In genomic region chr22:38461414-38462081, GRCh38 we compare ENCODE assay signal across 1 cellular context.
A peak's percentile ranks its signal among the peaks of the same experiment; 100 is the strongest.
TF ChIP-seq lines count a peak whose summit lies in the region.

No MANE protein-coding gene starts in this region.

TF ChIP-seq in WTC11, 78 proteins besides CTCF, POLR2A, EP300 and RAD21 (continued from another document):
- TF ChIP-seq ZNF425 (CRISPR knock-in tag; conservative IDR thresholded peaks at IDR 0.05) = no peak
- TF ChIP-seq, protein P1, sequence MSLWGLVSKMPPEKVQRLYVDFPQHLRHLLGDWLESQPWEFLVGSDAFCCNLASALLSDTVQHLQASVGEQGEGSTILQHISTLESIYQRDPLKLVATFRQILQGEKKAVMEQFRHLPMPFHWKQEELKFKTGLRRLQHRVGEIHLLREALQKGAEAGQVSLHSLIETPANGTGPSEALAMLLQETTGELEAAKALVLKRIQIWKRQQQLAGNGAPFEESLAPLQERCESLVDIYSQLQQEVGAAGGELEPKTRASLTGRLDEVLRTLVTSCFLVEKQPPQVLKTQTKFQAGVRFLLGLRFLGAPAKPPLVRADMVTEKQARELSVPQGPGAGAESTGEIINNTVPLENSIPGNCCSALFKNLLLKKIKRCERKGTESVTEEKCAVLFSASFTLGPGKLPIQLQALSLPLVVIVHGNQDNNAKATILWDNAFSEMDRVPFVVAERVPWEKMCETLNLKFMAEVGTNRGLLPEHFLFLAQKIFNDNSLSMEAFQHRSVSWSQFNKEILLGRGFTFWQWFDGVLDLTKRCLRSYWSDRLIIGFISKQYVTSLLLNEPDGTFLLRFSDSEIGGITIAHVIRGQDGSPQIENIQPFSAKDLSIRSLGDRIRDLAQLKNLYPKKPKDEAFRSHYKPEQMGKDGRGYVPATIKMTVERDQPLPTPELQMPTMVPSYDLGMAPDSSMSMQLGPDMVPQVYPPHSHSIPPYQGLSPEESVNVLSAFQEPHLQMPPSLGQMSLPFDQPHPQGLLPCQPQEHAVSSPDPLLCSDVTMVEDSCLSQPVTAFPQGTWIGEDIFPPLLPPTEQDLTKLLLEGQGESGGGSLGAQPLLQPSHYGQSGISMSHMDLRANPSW (CRISPR knock-in tag; conservative IDR thresholded peaks at IDR 0.05; ENCODE audit: low read depth) = no peak
- no peak for TF ChIP-seq ATF6 (CRISPR knock-in tag; IDR thresholded peaks at IDR 0.05)
- TF ChIP-seq USF2 (CRISPR knock-in tag; IDR thresholded peaks at IDR 0.05) = 0 out of 2 replicates have a peak, but pooled peaks have one; percentile 19
- TF ChIP-seq KAT7 (CRISPR knock-in tag; IDR thresholded peaks at IDR 0.05; ENCODE audit: borderline replicate concordance) = 0 out of 2 replicates have a peak, but pooled peaks have one; percentile 24
- TF ChIP-seq USF1 (CRISPR knock-in tag; IDR thresholded peaks at IDR 0.05) = no peak
- no peak for TF ChIP-seq SMAD4 (CRISPR knock-in tag; IDR thresholded peaks at IDR 0.05)
- no peak for TF ChIP-seq GRHL2 (CRISPR knock-in tag; IDR thresholded peaks at IDR 0.05; ENCODE audit: insufficient replicate concordance, severe bottlenecking)
- peak; percentile 92 for TF ChIP-seq ZNF121 (CRISPR knock-in tag; IDR thresholded peaks at IDR 0.05)
- no peak for TF ChIP-seq TEAD4 (CRISPR knock-in tag; IDR thresholded peaks at IDR 0.05)
- TF ChIP-seq GABPB1 (CRISPR knock-in tag; IDR thresholded peaks at IDR 0.05) = peak; percentile 63
- no peak for TF ChIP-seq RELA (CRISPR knock-in tag; IDR thresholded peaks at IDR 0.05; ENCODE audit: borderline replicate concordance)
- no peak for TF ChIP-seq ZNF219 (CRISPR knock-in tag; IDR thresholded peaks at IDR 0.05; ENCODE audit: borderline replicate concordance)
- peak; percentile 62; the same call in 1 of the 2 replicates for TF ChIP-seq TEAD1 (CRISPR knock-in tag; IDR thresholded peaks at IDR 0.05)
- no peak for TF ChIP-seq JAZF1 (CRISPR knock-in tag; IDR thresholded peaks at IDR 0.05)
- no peak for TF ChIP-seq ATF3 (CRISPR knock-in tag; conservative IDR thresholded peaks at IDR 0.05)
- TF ChIP-seq, protein P2, sequence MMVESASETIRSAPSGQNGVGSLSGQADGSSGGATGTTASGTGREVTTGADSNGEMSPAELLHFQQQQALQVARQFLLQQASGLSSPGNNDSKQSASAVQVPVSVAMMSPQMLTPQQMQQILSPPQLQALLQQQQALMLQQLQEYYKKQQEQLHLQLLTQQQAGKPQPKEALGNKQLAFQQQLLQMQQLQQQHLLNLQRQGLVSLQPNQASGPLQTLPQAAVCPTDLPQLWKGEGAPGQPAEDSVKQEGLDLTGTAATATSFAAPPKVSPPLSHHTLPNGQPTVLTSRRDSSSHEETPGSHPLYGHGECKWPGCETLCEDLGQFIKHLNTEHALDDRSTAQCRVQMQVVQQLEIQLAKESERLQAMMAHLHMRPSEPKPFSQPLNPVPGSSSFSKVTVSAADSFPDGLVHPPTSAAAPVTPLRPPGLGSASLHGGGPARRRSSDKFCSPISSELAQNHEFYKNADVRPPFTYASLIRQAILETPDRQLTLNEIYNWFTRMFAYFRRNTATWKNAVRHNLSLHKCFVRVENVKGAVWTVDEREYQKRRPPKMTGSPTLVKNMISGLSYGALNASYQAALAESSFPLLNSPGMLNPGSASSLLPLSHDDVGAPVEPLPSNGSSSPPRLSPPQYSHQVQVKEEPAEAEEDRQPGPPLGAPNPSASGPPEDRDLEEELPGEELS (CRISPR knock-in tag; IDR thresholded peaks at IDR 0.05) = no peak
- no peak for TF ChIP-seq ZBTB43 (CRISPR knock-in tag; IDR thresholded peaks at IDR 0.05)
- TF ChIP-seq, protein P3, sequence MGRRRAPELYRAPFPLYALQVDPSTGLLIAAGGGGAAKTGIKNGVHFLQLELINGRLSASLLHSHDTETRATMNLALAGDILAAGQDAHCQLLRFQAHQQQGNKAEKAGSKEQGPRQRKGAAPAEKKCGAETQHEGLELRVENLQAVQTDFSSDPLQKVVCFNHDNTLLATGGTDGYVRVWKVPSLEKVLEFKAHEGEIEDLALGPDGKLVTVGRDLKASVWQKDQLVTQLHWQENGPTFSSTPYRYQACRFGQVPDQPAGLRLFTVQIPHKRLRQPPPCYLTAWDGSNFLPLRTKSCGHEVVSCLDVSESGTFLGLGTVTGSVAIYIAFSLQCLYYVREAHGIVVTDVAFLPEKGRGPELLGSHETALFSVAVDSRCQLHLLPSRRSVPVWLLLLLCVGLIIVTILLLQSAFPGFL (CRISPR knock-in tag; IDR thresholded peaks at IDR 0.05; ENCODE audit: borderline replicate concordance) = no peak
- no peak for TF ChIP-seq SOX15 (CRISPR knock-in tag; IDR thresholded peaks at IDR 0.05)
- no peak for TF ChIP-seq ATF1 (CRISPR knock-in tag; IDR thresholded peaks at IDR 0.05)
- no peak for TF ChIP-seq ZNF396 (CRISPR knock-in tag; IDR thresholded peaks at IDR 0.05; ENCODE audit: borderline replicate concordance)
- no peak for TF ChIP-seq NFYB (CRISPR knock-in tag; conservative IDR thresholded peaks at IDR 0.05; ENCODE audit: low read depth)
- TF ChIP-seq, protein P4, sequence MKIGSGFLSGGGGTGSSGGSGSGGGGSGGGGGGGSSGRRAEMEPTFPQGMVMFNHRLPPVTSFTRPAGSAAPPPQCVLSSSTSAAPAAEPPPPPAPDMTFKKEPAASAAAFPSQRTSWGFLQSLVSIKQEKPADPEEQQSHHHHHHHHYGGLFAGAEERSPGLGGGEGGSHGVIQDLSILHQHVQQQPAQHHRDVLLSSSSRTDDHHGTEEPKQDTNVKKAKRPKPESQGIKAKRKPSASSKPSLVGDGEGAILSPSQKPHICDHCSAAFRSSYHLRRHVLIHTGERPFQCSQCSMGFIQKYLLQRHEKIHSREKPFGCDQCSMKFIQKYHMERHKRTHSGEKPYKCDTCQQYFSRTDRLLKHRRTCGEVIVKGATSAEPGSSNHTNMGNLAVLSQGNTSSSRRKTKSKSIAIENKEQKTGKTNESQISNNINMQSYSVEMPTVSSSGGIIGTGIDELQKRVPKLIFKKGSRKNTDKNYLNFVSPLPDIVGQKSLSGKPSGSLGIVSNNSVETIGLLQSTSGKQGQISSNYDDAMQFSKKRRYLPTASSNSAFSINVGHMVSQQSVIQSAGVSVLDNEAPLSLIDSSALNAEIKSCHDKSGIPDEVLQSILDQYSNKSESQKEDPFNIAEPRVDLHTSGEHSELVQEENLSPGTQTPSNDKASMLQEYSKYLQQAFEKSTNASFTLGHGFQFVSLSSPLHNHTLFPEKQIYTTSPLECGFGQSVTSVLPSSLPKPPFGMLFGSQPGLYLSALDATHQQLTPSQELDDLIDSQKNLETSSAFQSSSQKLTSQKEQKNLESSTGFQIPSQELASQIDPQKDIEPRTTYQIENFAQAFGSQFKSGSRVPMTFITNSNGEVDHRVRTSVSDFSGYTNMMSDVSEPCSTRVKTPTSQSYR (CRISPR knock-in tag; IDR thresholded peaks at IDR 0.05) = no peak
- TF ChIP-seq NR3C1 (CRISPR knock-in tag; conservative IDR thresholded peaks at IDR 0.05; ENCODE audit: low read depth) = no peak
- TF ChIP-seq, protein P5, sequence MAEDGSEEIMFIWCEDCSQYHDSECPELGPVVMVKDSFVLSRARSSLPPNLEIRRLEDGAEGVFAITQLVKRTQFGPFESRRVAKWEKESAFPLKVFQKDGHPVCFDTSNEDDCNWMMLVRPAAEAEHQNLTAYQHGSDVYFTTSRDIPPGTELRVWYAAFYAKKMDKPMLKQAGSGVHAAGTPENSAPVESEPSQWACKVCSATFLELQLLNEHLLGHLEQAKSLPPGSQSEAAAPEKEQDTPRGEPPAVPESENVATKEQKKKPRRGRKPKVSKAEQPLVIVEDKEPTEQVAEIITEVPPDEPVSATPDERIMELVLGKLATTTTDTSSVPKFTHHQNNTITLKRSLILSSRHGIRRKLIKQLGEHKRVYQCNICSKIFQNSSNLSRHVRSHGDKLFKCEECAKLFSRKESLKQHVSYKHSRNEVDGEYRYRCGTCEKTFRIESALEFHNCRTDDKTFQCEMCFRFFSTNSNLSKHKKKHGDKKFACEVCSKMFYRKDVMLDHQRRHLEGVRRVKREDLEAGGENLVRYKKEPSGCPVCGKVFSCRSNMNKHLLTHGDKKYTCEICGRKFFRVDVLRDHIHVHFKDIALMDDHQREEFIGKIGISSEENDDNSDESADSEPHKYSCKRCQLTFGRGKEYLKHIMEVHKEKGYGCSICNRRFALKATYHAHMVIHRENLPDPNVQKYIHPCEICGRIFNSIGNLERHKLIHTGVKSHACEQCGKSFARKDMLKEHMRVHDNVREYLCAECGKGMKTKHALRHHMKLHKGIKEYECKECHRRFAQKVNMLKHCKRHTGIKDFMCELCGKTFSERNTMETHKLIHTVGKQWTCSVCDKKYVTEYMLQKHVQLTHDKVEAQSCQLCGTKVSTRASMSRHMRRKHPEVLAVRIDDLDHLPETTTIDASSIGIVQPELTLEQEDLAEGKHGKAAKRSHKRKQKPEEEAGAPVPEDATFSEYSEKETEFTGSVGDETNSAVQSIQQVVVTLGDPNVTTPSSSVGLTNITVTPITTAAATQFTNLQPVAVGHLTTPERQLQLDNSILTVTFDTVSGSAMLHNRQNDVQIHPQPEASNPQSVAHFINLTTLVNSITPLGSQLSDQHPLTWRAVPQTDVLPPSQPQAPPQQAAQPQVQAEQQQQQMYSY (CRISPR knock-in tag; IDR thresholded peaks at IDR 0.05) = peak; percentile 100
- no peak for TF ChIP-seq ZNF138 (CRISPR knock-in tag; conservative IDR thresholded peaks at IDR 0.05)
